In the genomic region with DNA sequence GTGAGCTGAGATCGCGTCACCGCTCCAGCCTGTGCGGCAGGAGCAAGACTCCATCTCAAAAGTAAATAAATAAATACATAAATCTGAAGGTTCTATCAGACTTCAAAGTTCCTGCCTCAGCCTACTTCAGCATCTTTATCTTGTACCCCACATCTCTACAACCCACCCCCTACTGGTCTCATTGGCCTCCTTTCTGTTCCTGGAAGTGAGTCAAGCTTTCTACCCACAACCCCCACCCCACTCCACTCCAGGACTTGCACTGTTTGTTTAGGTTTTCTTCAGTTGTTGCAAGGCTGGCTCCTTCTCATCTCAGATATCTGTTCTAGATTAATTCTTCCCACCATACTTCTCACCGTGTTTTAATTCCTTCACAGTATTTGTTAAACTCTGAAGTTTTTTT, we compare ENCODE assay signal across 8 cellular contexts. TPM values are rescaled to one million over a fixed set of nuclear protein-coding genes. Genes with fewer than 3 reads are reported as not detected.
DNase-seq lines count a peak whose midpoint lies in the region; ATAC-seq and TF ChIP-seq lines count a peak whose summit lies in the region.

No MANE protein-coding gene starts in this region.

- H4K20me1 ChIP-seq in DOHH2 (ENCODE audit: control insufficient read depth, insufficient read depth, low read depth, low read length), result no peaks in the 10 kb centered on the region

- H3K4me1 ChIP-seq in DOHH2 (ENCODE audit: control insufficient read depth, low read length), result peaks cover 21% of the 10 kb centered on the region

- H3K27me3 Mint-ChIP-seq in activated naive CD4-positive, alpha-beta T cell treated with anti-CD3 and anti-CD28 coated beads, Interleukin-2, amount 10 ng/mL, durations not matched to agents 7 days and 5 days, result peaks cover 3% of the 10 kb centered on the region
- H3K27me3 Mint-ChIP-seq in immature natural killer cell (ENCODE audit: low read depth in 3 of 3), result peaks cover 0 to 5% (median 3%) of the 10 kb centered on the region in 3 donors

- DNase-seq in NCI-H2029 (lab: John Stamatoyannopoulos, UW) (peak; percentile 12), immature natural killer cell (peak in 2 of 3 donors; percentile 30 to 34)
- DNase-seq in activated naive CD4-positive, alpha-beta T cell treated with anti-CD3 and anti-CD28 coated beads, Interleukin-2, amount 10 ng/mL, durations not matched to agents 7 days and 5 days, result peak; percentile 58
- peak; percentile 20 to 52 for DNase-seq in stimulated activated CD8-positive, alpha-beta memory T cell treated with anti-CD3 and anti-CD28 coated beads, Interleukin-7, amount 100 ng/mL, for 48 hours (ENCODE audit: extremely low read depth in 1 of 2, low read depth in 1 of 2)

- H3K9me3 ChIP-seq in DOHH2 (ENCODE audit: control insufficient read depth, insufficient read depth, low read length), result no peaks in the 10 kb centered on the region

- H3K9me2 ChIP-seq in DOHH2 (replicated peaks; ENCODE audit: control insufficient read depth, low read length), result no peaks in the 10 kb centered on the region

- TF ChIP-seq CTCF in DOHH2 (IDR thresholded peaks at IDR 0.05; ENCODE audit: low read depth, low read length, poor library complexity, severe bottlenecking), result no peak

- H3K27ac Mint-ChIP-seq in activated naive CD4-positive, alpha-beta T cell treated with anti-CD3 and anti-CD28 coated beads, Interleukin-2, amount 10 ng/mL, durations not matched to agents 7 days and 5 days, result peak overlapping the region; percentile 91
- peak overlapping the region; percentile 91 to 99 (median 98) for H3K27ac Mint-ChIP-seq in immature natural killer cell

- H3K27ac ChIP-seq in DOHH2 (ENCODE audit: low read depth, low read length), result peak overlapping the region; percentile 57

- peak overlapping the region; percentile 94 for H3K4me3 ChIP-seq in DOHH2 (ENCODE audit: low read length)

- H3K4me2 ChIP-seq in DOHH2 (ENCODE audit: low read length), result peak overlapping the region; percentile 78

- H3K4me3 Mint-ChIP-seq in activated naive CD4-positive, alpha-beta T cell treated with anti-CD3 and anti-CD28 coated beads, Interleukin-2, amount 10 ng/mL, durations not matched to agents 7 days and 5 days, result peak overlapping the region; percentile 98
- H3K4me3 Mint-ChIP-seq in immature natural killer cell, result peak overlapping the region; percentile 96 to 99 (median 99)

- H3F3A ChIP-seq in DOHH2 (ENCODE audit: control insufficient read depth, insufficient read depth), result peaks cover 1% of the 10 kb centered on the region; the same call in 1 of the 2 replicates

- CTCF ChIA-PET in activated naive CD4-positive, alpha-beta T cell treated with anti-CD3 and anti-CD28 coated beads, Interleukin-2, amount 10 ng/mL, durations not matched to agents 7 days and 5 days (lab: Charles Lee), result interaction anchor here (1.2 to 1.3 kb wide), 2 partner anchors 9 to 14 kb away, joined by 4 to 7 read pairs; no protein-coding TSS in a partner anchor

- H3K27me3 ChIP-seq in DOHH2 (ENCODE audit: control insufficient read depth, low read length), result no peaks in the 10 kb centered on the region

- ATAC-seq in GM19452 (IDR thresholded peaks at IDR 0.05; ENCODE audit: unreplicated experiment), result no peak
- ATAC-seq in HG03571 (IDR thresholded peaks at IDR 0.05; ENCODE audit: unreplicated experiment), result no peak
- no peak for ATAC-seq in HG03175 (IDR thresholded peaks at IDR 0.05; ENCODE audit: unreplicated experiment)

- H3K4me1 Mint-ChIP-seq in activated naive CD4-positive, alpha-beta T cell treated with anti-CD3 and anti-CD28 coated beads, Interleukin-2, amount 10 ng/mL, durations not matched to agents 7 days and 5 days, result peaks cover 51% of the 10 kb centered on the region
- peaks cover 31 to 44% of the 10 kb centered on the region in 2 donors for H3K4me1 Mint-ChIP-seq in immature natural killer cell

- peaks cover 46% of the 10 kb centered on the region for H3K79me2 ChIP-seq in DOHH2 (ENCODE audit: control insufficient read depth, low read length)

- H3K36me3 Mint-ChIP-seq in activated naive CD4-positive, alpha-beta T cell treated with anti-CD3 and anti-CD28 coated beads, Interleukin-2, amount 10 ng/mL, durations not matched to agents 7 days and 5 days, result peaks cover 31% of the 10 kb centered on the region
- peaks cover 0 to 21% (median 2%) of the 10 kb centered on the region in 3 donors for H3K36me3 Mint-ChIP-seq in immature natural killer cell

- H3K9me3 Mint-ChIP-seq in activated naive CD4-positive, alpha-beta T cell treated with anti-CD3 and anti-CD28 coated beads, Interleukin-2, amount 10 ng/mL, durations not matched to agents 7 days and 5 days, result no peaks in the 10 kb centered on the region
- no peaks in the 10 kb centered on the region for H3K9me3 Mint-ChIP-seq in immature natural killer cell

- H3K36me3 ChIP-seq in DOHH2 (ENCODE audit: control insufficient read depth, low read length), result peaks cover 42% of the 10 kb centered on the region

RNA-seq across cellular contexts. Expression of a gene that starts 0.7 kb away (rescaled TPM):
- 10 to 100 TPM; 47.4 to 67.9 (median 59.7) TPM for polyA plus RNA-seq in immature natural killer cell

RNA-seq across cellular contexts. Expression of a gene that starts 10.9 kb away (rescaled TPM):
- polyA plus RNA-seq in immature natural killer cell, result 10 to 100 TPM; 19.3 to 25.8 (median 25.1) TPM

RNA-seq across cellular contexts. Expression of a gene that starts 23.7 kb away (rescaled TPM):
- 10 to 100 TPM; 10.6 to 14.8 (median 12.4) TPM for polyA plus RNA-seq in immature natural killer cell
